ENCODE assay signal across 9 cellular contexts in the genomic region with DNA sequence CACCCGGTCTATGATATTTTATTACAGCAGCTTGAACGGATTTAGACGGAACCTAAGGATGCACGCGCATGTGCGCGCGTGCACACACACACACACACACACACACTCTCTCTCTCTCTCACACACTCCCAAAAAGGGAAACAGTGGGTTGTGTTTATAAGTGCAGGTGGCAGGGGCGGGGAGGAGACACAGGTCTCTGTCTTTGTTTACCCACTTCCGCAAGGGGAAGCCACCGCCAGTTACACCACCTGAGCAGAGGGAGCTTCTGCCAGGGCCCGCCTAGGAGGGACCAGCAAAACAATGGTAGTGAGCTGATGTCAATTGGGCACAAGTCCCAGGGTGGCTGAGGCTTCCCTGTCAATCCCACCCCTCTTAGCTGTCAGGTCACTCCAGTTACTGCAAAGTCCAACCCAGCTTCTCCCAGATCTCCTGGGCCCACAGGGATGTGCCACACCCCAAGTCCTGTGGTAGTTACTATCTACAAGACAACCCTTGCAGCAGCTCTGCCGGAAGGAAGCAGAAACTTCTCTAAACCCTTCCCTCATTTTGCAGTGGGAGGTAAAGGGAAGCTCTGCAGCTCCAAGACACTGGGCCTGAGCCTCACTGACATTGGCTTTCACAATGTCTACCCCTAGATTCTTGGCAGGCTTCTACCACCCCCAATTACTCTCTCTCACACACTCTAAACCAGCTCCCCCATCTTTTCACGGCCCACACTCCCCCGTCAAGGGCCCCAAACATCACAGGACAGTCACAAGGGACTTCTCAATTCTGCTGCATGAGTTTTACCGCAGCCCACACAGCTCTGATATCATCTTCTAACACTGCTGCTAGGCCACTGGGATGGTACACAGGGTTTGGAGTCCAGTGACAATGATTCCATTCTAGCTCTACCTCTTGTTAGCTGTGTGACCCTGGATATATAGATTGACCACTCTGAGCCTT. TPM values are rescaled to one million over a fixed set of nuclear protein-coding genes. Genes with fewer than 3 reads are reported as not detected.
A peak's percentile ranks its signal among the peaks of the same experiment; 100 is the strongest.
DNase-seq lines count a peak whose midpoint lies in the region; ATAC-seq and TF ChIP-seq lines count a peak whose summit lies in the region.
"Had no signal": no experiment of that assay in that cellular context is flagged by ENCODE, and none has a peak within 500 bp of the region (broad histone marks: within the 10 kb centered on the region; RNA-seq: fewer than 3 reads in every experiment).

No MANE protein-coding gene starts in this region.

- ATAC-seq in HG03045 (IDR thresholded peaks at IDR 0.05; ENCODE audit: unreplicated experiment): peak; percentile 80
- peak; percentile 73 for ATAC-seq in mucosa of descending colon

- H3K4me3 ChIP-seq in OCI-LY3 (ENCODE audit: low read length) (peak overlapping the region; percentile 70), mucosa of descending colon (no peak overlapping the region), tibial nerve (no peak overlapping the region)
- H3K4me3 ChIP-seq: A549 had no signal

- no peak for TF ChIP-seq POLR2A in tibial nerve (IDR thresholded peaks at IDR 0.05)

- intact Hi-C loops in activated T-helper 2 cell treated with anti-CD3 and anti-CD28 coated beads, Interferon-gamma antibody, Interleukin-2, Interleukin-4, amounts not matched to agents 10 μg/mL and 5 μg/mL and 100 μg/mL, durations not matched to agents 14 hours and 24 hours and 36 hours (cut with micrococcal nuclease): loop anchor here (1.0 kb wide), 2 partner anchors 9 to 16 kb away; no protein-coding TSS in a partner anchor
- intact Hi-C loops in mucosa of descending colon (cut with DNase I, micrococcal nuclease) (no loop called here), posterior vena cava (cut with DNase I) (no loop called here)

- peaks cover 10% of the 10 kb centered on the region for H3K9me3 Mint-ChIP-seq in activated T-helper 2 cell treated with anti-CD3 and anti-CD28 coated beads, Interferon-gamma antibody, Interleukin-2, Interleukin-4, amounts not matched to agents 10 μg/mL and 5 μg/mL and 100 μg/mL, durations not matched to agents 14 hours and 24 hours and 36 hours

- H3K9me3 ChIP-seq in OCI-LY3 (ENCODE audit: insufficient read depth, low read length) (no peaks in the 10 kb centered on the region), mucosa of descending colon (no peaks in the 10 kb centered on the region), tibial nerve (peaks cover 0 to 8% (median 0%) of the 10 kb centered on the region in 4 donors)

- H3K27ac Mint-ChIP-seq in activated T-helper 2 cell treated with anti-CD3 and anti-CD28 coated beads, Interferon-gamma antibody, Interleukin-2, Interleukin-4, amounts not matched to agents 10 μg/mL and 5 μg/mL and 100 μg/mL, durations not matched to agents 14 hours and 24 hours and 36 hours: peak overlapping the region; percentile 92

- peaks cover 59% of the 10 kb centered on the region for H4K20me1 ChIP-seq in OCI-LY3 (ENCODE audit: insufficient read depth, low read length)

- TF ChIP-seq CTCF in OCI-LY3 (IDR thresholded peaks at IDR 0.05; ENCODE audit: low read depth, low read length) (no peak), mucosa of descending colon (IDR thresholded peaks at IDR 0.05) (no peak), tibial nerve (IDR thresholded peaks at IDR 0.05) (no peak)

- H3K36me3 Mint-ChIP-seq in activated T-helper 2 cell treated with anti-CD3 and anti-CD28 coated beads, Interferon-gamma antibody, Interleukin-2, Interleukin-4, amounts not matched to agents 10 μg/mL and 5 μg/mL and 100 μg/mL, durations not matched to agents 14 hours and 24 hours and 36 hours (ENCODE audit: low read depth): peaks cover 36% of the 10 kb centered on the region

- H3K27me3 ChIP-seq in OCI-LY3 (ENCODE audit: low read depth, low read length) (no peaks in the 10 kb centered on the region), tibial nerve (no peaks in the 10 kb centered on the region)

- peak overlapping the region; percentile 70 for H3K4me3 Mint-ChIP-seq in activated T-helper 2 cell treated with anti-CD3 and anti-CD28 coated beads, Interferon-gamma antibody, Interleukin-2, Interleukin-4, amounts not matched to agents 10 μg/mL and 5 μg/mL and 100 μg/mL, durations not matched to agents 14 hours and 24 hours and 36 hours (ENCODE audit: low read depth)

- DNase-seq in NCI-H1417 (lab: John Stamatoyannopoulos, UW) (peak in 2 of 3 experiments; percentile 19 to 28), NCI-H1417 treated with DMSO at 0.1 percent for 48 hours (lab: John Stamatoyannopoulos, UW) (no peak), mucosa of descending colon (peak; percentile 78 to 90 (median 80)), tibial nerve (ENCODE audit: low spot score in 2 of 2) (no peak), posterior vena cava (ENCODE audit: low spot score) (no peak)
- DNase-seq in activated T-helper 2 cell treated with anti-CD3 and anti-CD28 coated beads, Interferon-gamma antibody, Interleukin-2, Interleukin-4, amounts not matched to agents 10 μg/mL and 5 μg/mL and 100 μg/mL, durations not matched to agents 14 hours and 24 hours and 36 hours (ENCODE audit: low spot score): peak; percentile 81

- H3K9ac ChIP-seq in OCI-LY3 (ENCODE audit: low read length): peak overlapping the region; percentile 58

- peaks cover 43% of the 10 kb centered on the region for H3K4me1 ChIP-seq in OCI-LY3 (ENCODE audit: low read length)
- H3K4me1 ChIP-seq in mucosa of descending colon (ENCODE audit: low read depth): peaks cover 55% of the 10 kb centered on the region
- H3K4me1 ChIP-seq in tibial nerve: peaks cover 0 to 65% (median 43%) of the 10 kb centered on the region in 4 donors

- H3K27ac ChIP-seq in OCI-LY3 (ENCODE audit: low read length): peak overlapping the region; percentile 84
- H3K27ac ChIP-seq in tibial nerve: peak overlapping the region in 3 of 4 donors; percentile 64 to 76 (median 67)

- no peaks in the 10 kb centered on the region for H3K27me3 Mint-ChIP-seq in activated T-helper 2 cell treated with anti-CD3 and anti-CD28 coated beads, Interferon-gamma antibody, Interleukin-2, Interleukin-4, amounts not matched to agents 10 μg/mL and 5 μg/mL and 100 μg/mL, durations not matched to agents 14 hours and 24 hours and 36 hours (ENCODE audit: low read depth)

- no peak overlapping the region for H2AFZ ChIP-seq in OCI-LY3 (ENCODE audit: low read depth, low read length)

- no peak for TF ChIP-seq EP300 in tibial nerve (IDR thresholded peaks at IDR 0.05)

- 53 to 70% methylated on average over 15 to 16 of the region's 16 CpGs for WGBS in tibial nerve, 2 donors

- H3K79me2 ChIP-seq in OCI-LY3 (ENCODE audit: low read length): peaks cover 98% of the 10 kb centered on the region

- H3K4me2 ChIP-seq in OCI-LY3 (ENCODE audit: low read length): peak overlapping the region; percentile 97
- H3K4me2 ChIP-seq: A549 had no signal

- peaks cover 12% of the 10 kb centered on the region for H3K36me3 ChIP-seq in OCI-LY3 (replicated peaks; ENCODE audit: low read depth, low read length)
- no peaks in the 10 kb centered on the region for H3K36me3 ChIP-seq in mucosa of descending colon (ENCODE audit: low read depth)
- no peaks in the 10 kb centered on the region for H3K36me3 ChIP-seq in tibial nerve

- H3K4me1 Mint-ChIP-seq in activated T-helper 2 cell treated with anti-CD3 and anti-CD28 coated beads, Interferon-gamma antibody, Interleukin-2, Interleukin-4, amounts not matched to agents 10 μg/mL and 5 μg/mL and 100 μg/mL, durations not matched to agents 14 hours and 24 hours and 36 hours (ENCODE audit: low read depth): peaks cover 71% of the 10 kb centered on the region

RNA-seq across cellular contexts. Expression of a gene that starts 17.6 kb away (rescaled TPM):
- total RNA-seq in activated T-helper 2 cell treated with anti-CD3 and anti-CD28 coated beads, Interferon-gamma antibody, Interleukin-2, Interleukin-4, amounts not matched to agents 10 μg/mL and 5 μg/mL and 100 μg/mL, durations not matched to agents 14 hours and 24 hours and 36 hours: 251 and 264 TPM in 2 replicates
- total RNA-seq in mucosa of descending colon (100 to 1,000 TPM; 252 to 424 (median 367) TPM), tibial nerve (100 to 1,000 TPM in 3 of 4 donors, 10 to 100 TPM in 1; 99.8 to 128 (median 113) TPM), posterior vena cava (100 to 1,000 TPM; 247 to 269 TPM)

RNA-seq across cellular contexts. Expression of a gene that starts 55.2 kb away (rescaled TPM):
- total RNA-seq in activated T-helper 2 cell treated with anti-CD3 and anti-CD28 coated beads, Interferon-gamma antibody, Interleukin-2, Interleukin-4, amounts not matched to agents 10 μg/mL and 5 μg/mL and 100 μg/mL, durations not matched to agents 14 hours and 24 hours and 36 hours: not detected in 2 replicates
- total RNA-seq in mucosa of descending colon: 10 to 100 TPM in 2 of 3 donors, 1 to 10 TPM in 1; 3.2 to 15.1 (median 11.8) TPM
- 100 to 1,000 TPM in 3 of 4 donors, 10 to 100 TPM in 1; 63.3 to 199 (median 140) TPM for total RNA-seq in tibial nerve
- 100 to 1,000 TPM in 1 of 2 donors, 10 to 100 TPM in 1; 62.4 to 155 TPM for total RNA-seq in posterior vena cava

Comparison
In these comparisons a context has a peak if more than half of its experiments do, and no peak if none do; other contexts are left out.
1. DNase-seq: peak in NCI-H1417 (2 of 3), activated T-helper 2 cell treated with anti-CD3 and anti-CD28 coated beads, Interferon-gamma antibody, Interleukin-2, Interleukin-4, amounts not matched to agents 10 μg/mL and 5 μg/mL and 100 μg/mL, durations not matched to agents 14 hours and 24 hours and 36 hours (single experiment) and mucosa of descending colon (3 of 3); none in NCI-H1417 treated with DMSO at 0.1 percent for 48 hours (single experiment), tibial nerve (0 of 2) and posterior vena cava (single experiment).